In genomic region chr11:20729597-20730095, GRCh38 we compare ENCODE assay signal across 12 cellular contexts.
DNase-seq lines count a peak whose midpoint lies in the region; ATAC-seq and TF ChIP-seq lines count a peak whose summit lies in the region.
"Had no signal": no experiment of that assay in that cellular context is flagged by ENCODE, and none has a peak within 500 bp of the region (broad histone marks: within the 10 kb centered on the region; RNA-seq: fewer than 3 reads in every experiment).

No MANE protein-coding gene starts in this region.

- no peak overlapping the region for H3K4me3 ChIP-seq in gastroesophageal sphincter
- H3K4me3 ChIP-seq: A549 had no signal

- H3K27ac ChIP-seq in gastroesophageal sphincter, result no peak overlapping the region
- H3K27ac ChIP-seq: A549, C4-2B had no signal

- H3K4me1 ChIP-seq in gastroesophageal sphincter, result no peaks in the 10 kb centered on the region
- H3K4me1 ChIP-seq: A549, BE2C had no signal

- TF ChIP-seq EP300 in gastroesophageal sphincter (IDR thresholded peaks at IDR 0.05), result no peak

- no peaks in the 10 kb centered on the region for H3K27me3 ChIP-seq in gastroesophageal sphincter
- H3K27me3 ChIP-seq: BE2C had no signal

- no peak for TF ChIP-seq CTCF in gastroesophageal sphincter (IDR thresholded peaks at IDR 0.05)

- DNase-seq in NCI-H1694 (lab: John Stamatoyannopoulos, UW) (peak; percentile 48), NCI-H2029 treated with DMSO at 0.1 percent for 48 hours (lab: John Stamatoyannopoulos, UW) (peak; percentile 40), SHP77 (lab: John Stamatoyannopoulos, UW) (no peak)
- DNase-seq: BE2C; CD4-positive, alpha-beta memory T cell; DMS53 had no signal

- WGBS in gastroesophageal sphincter (ENCODE audit: low coverage in 1 of 2), 2 donors, result 38 to 51% methylated on average over 3 of the region's 4 CpGs

- H3K36me3 ChIP-seq in gastroesophageal sphincter, result no peaks in the 10 kb centered on the region
- H3K36me3 ChIP-seq: BE2C had no signal

- TF ChIP-seq POLR2A in gastroesophageal sphincter (IDR thresholded peaks at IDR 0.05), result no peak

- no peaks in the 10 kb centered on the region for H3K9me3 ChIP-seq in gastroesophageal sphincter
- H3K9me3 ChIP-seq: A549, BE2C had no signal

- peak; percentile 28 for ATAC-seq in gastroesophageal sphincter
- ATAC-seq in HG03439 (IDR thresholded peaks at IDR 0.05; ENCODE audit: unreplicated experiment), result no peak
- ATAC-seq in GM21423 (IDR thresholded peaks at IDR 0.05; ENCODE audit: unreplicated experiment), result no peak
- ATAC-seq: A549, HCT116 had no signal

Comparison
In these comparisons a context has a peak if more than half of its experiments do, and no peak if none do; other contexts are left out.
1. DNase-seq: peak in NCI-H1694 (single experiment) and NCI-H2029 treated with DMSO at 0.1 percent for 48 hours (single experiment); none in SHP77 (0 of 2).